Comparison of ENCODE assay signal across 8 cellular contexts in the genomic region with DNA sequence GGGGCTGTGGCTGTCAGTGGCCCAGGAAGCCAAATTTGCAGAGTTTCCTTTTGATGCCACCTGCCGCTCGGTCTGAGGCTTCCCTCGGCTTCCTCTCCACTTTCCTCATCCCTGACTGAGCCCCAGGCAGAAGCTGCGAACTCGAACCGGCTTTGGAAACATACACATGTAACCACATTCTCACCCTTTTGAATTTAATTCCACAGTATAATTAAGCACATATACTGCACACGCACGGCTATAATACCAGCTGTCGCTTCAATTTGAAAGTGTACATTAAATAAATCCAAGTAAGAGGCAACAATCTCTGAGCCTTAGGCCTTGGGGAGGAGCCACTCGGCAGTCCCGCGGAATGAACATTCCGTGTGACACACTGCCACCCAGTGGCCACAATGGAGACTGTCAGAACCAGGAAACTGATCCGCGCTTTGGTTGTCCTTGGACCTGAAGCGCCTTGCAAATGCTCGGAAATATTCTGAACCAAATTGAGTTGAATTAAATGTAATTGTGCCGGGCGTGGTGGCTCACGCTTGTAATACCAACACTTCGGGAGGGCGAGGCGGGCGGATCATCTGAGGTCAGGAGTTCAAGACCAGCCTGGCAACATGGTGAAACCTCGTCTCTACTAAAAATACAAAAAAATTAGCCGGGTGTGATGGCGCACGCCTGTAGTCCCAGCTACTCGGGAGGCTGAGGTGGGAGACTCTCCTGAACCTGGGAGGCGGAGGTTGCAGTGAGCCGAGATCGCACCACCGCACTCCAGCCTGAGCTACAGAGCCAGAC.
DNase-seq lines count a peak whose midpoint lies in the region; ATAC-seq, FAIRE-seq and TF ChIP-seq lines count a peak whose summit lies in the region.

No MANE protein-coding gene starts in this region.

- intact Hi-C loops in kidney (cut with DNase I) = no loop called here

- peaks cover 0 to 2% of the 10 kb centered on the region in 2 donors for H3K4me1 ChIP-seq in kidney (ENCODE audit: control insufficient read depth in 1 of 2, insufficient read depth in 1 of 2, low read depth in 1 of 2, low read length in 2 of 2)

- H3K27ac ChIP-seq in kidney (ENCODE audit: low read depth in 2 of 2, low read length in 2 of 2) = no peak overlapping the region

- DNase-seq in AG08396 (ENCODE audit: low spot score) (peak; percentile 81), NCI-H2171 (lab: John Stamatoyannopoulos, UW) (peak; percentile 73), kidney (peak; percentile 86)
- peak; percentile 59 to 67 (median 62) for DNase-seq in activated CD4-positive, CD25-positive, alpha-beta regulatory T cell (lab: John Stamatoyannopoulos, UW)
- peak; percentile 70 for DNase-seq in central memory CD4-positive, alpha-beta T cell
- DNase-seq in stimulated activated CD4-positive, alpha-beta T cell treated with anti-CD3 and anti-CD28 coated beads, Interleukin-15, amount 100 ng/mL, for 48 hours (ENCODE audit: low read depth in 2 of 2) = peak; percentile 58 to 71

- peak overlapping the region; percentile 79 to 92 for H3K4me3 ChIP-seq in kidney (ENCODE audit: low read length in 2 of 2)

- ATAC-seq in GM18870 (IDR thresholded peaks at IDR 0.05; ENCODE audit: unreplicated experiment) (peak; percentile 83), HG03135 (IDR thresholded peaks at IDR 0.05; ENCODE audit: unreplicated experiment) (peak; percentile 87)

- peak overlapping the region; percentile 37 to 69 for H3K9ac ChIP-seq in kidney (ENCODE audit: low read length in 2 of 2)

- no peaks in the 10 kb centered on the region for H3K9me3 ChIP-seq in kidney (ENCODE audit: control insufficient read depth in 1 of 2, low read length in 2 of 2)

- H3K36me3 ChIP-seq in kidney (ENCODE audit: control insufficient read depth in 1 of 2, insufficient read depth in 2 of 2, low read length in 2 of 2) = no peaks in the 10 kb centered on the region

- TF ChIP-seq CTCF in kidney (IDR thresholded peaks at IDR 0.05; ENCODE audit: borderline replicate concordance, extremely low read depth, insufficient read depth) = peak; percentile 93

- FAIRE-seq in kidney (lab: Jason Lieb, UNC) = peak; percentile 51
